24 cellular contexts compared by ENCODE assay signal in genomic region chr3:131743126-131743525, GRCh38.
"Had no signal": no experiment of that assay in that cellular context is flagged by ENCODE, and none has a peak within 500 bp of the region (broad histone marks: within the 10 kb centered on the region; RNA-seq: fewer than 3 reads in every experiment).

No MANE protein-coding gene starts in this region.

- DNase-seq: colonic mucosa; cortex of kidney; dermis blood vessel endothelial cell; dorsolateral prefrontal cortex; effector CD4-positive, alpha-beta T cell; effector CD8-positive, alpha-beta T cell; effector memory CD4-positive, alpha-beta T cell; effector memory CD8-positive, alpha-beta T cell; endodermal cell; erythroblast; esophagus squamous epithelium; foreskin fibroblast; foreskin keratinocyte; foreskin melanocyte; gastrocnemius medialis; glutamatergic neuron; head of caudate nucleus; heart left ventricle; heart right ventricle had no signal

- H3K27ac ChIP-seq: colonic mucosa, coronary artery, dorsolateral prefrontal cortex, epithelial cell of prostate, esophagus muscularis mucosa, esophagus squamous epithelium, foreskin keratinocyte, gastrocnemius medialis, gastroesophageal sphincter, heart left ventricle, heart right ventricle had no signal

- H3K4me3 ChIP-seq: colonic mucosa, coronary artery, dorsolateral prefrontal cortex, esophagus muscularis mucosa, esophagus squamous epithelium, gastrocnemius medialis, gastroesophageal sphincter, heart left ventricle, heart right ventricle had no signal

- H3K9me3 ChIP-seq: colonic mucosa, esophagus muscularis mucosa, esophagus squamous epithelium, gastrocnemius medialis, gastroesophageal sphincter, heart right ventricle had no signal

- ATAC-seq: effector memory CD8-positive, alpha-beta T cell; esophagus mucosa; foreskin keratinocyte; gastrocnemius medialis; gastroesophageal sphincter; heart left ventricle; heart right ventricle had no signal

- H3K4me1 ChIP-seq: colonic mucosa, esophagus muscularis mucosa, esophagus squamous epithelium, foreskin keratinocyte, gastrocnemius medialis, gastroesophageal sphincter, heart left ventricle, heart right ventricle had no signal

- H3K36me3 ChIP-seq: colonic mucosa, esophagus muscularis mucosa, esophagus squamous epithelium, gastrocnemius medialis, gastroesophageal sphincter, heart left ventricle, heart right ventricle had no signal

- H3K27me3 ChIP-seq: colonic mucosa, dorsolateral prefrontal cortex, esophagus muscularis mucosa, esophagus squamous epithelium, foreskin keratinocyte, gastroesophageal sphincter, heart left ventricle, heart right ventricle had no signal
